Comparison of ENCODE assay signal across 8 cellular contexts in genomic region chr11:28107331-28107725, GRCh38. TPM values are rescaled to one million over a fixed set of nuclear protein-coding genes. Genes with fewer than 3 reads are reported as not detected.
A peak's percentile ranks its signal among the peaks of the same experiment; 100 is the strongest.
DNase-seq lines count a peak whose midpoint lies in the region; ATAC-seq and TF ChIP-seq lines count a peak whose summit lies in the region.

No MANE protein-coding gene starts in this region.

- no peaks in the 10 kb centered on the region for H3K27me3 ChIP-seq in Loucy (ENCODE audit: insufficient read depth, low read length, poor library complexity, severe bottlenecking)
- H3K27me3 ChIP-seq in iPS-18a (ENCODE audit: control insufficient read depth, insufficient read depth, low read length), result no peaks in the 10 kb centered on the region

- H3K27ac Mint-ChIP-seq in stimulated activated memory B cell treated with anti-CD40 and anti-IgM and Interleukin-4, amounts not matched to agents 10 μg/mL and 1 μg/mL and 100 μg/mL, for 72 hours, result peak overlapping the region; percentile 82

- H3K27ac ChIP-seq in iPS-18a (ENCODE audit: low read length), result peak overlapping the region; percentile 95

- peak overlapping the region; percentile 90 for H3K4me3 ChIP-seq in Loucy (ENCODE audit: low read length, poor library complexity, severe bottlenecking)
- peak overlapping the region; percentile 96 for H3K4me3 ChIP-seq in iPS-18a (ENCODE audit: low read length)

- H3K79me2 ChIP-seq in Loucy (ENCODE audit: insufficient read depth, low read length), result peaks cover 93% of the 10 kb centered on the region

- peaks cover 38% of the 10 kb centered on the region for H3K4me1 Mint-ChIP-seq in stimulated activated memory B cell treated with anti-CD40 and anti-IgM and Interleukin-4, amounts not matched to agents 10 μg/mL and 1 μg/mL and 100 μg/mL, for 72 hours

- TF ChIP-seq CTCF in Loucy (conservative IDR thresholded peaks at IDR 0.05; ENCODE audit: low read length), result no peak

- H3K36me3 ChIP-seq in Loucy (ENCODE audit: insufficient read depth, low read length) (no peaks in the 10 kb centered on the region), iPS-18a (ENCODE audit: control insufficient read depth, low read depth, low read length) (no peaks in the 10 kb centered on the region)

- H3K4me1 ChIP-seq in Loucy (ENCODE audit: insufficient read depth, low read length, poor library complexity, severe bottlenecking) (peaks cover 74% of the 10 kb centered on the region), iPS-18a (ENCODE audit: control insufficient read depth, low read depth, low read length) (peaks cover 15% of the 10 kb centered on the region)

- H3K9ac ChIP-seq in Loucy (ENCODE audit: low read depth, low read length, poor library complexity, severe bottlenecking) (peak overlapping the region; percentile 90), iPS-18a (ENCODE audit: low read length) (peak overlapping the region; percentile 95)

- no peaks in the 10 kb centered on the region for H3K27me3 Mint-ChIP-seq in stimulated activated memory B cell treated with anti-CD40 and anti-IgM and Interleukin-4, amounts not matched to agents 10 μg/mL and 1 μg/mL and 100 μg/mL, for 72 hours

- H3K4me2 ChIP-seq in Loucy (ENCODE audit: low read depth, low read length, poor library complexity, severe bottlenecking), result peak overlapping the region; percentile 77

- DNase-seq in AG08396 (ENCODE audit: low spot score) (peak; percentile 6), posterior vena cava (ENCODE audit: low spot score) (no peak), MV-4-11 (lab: John Stamatoyannopoulos, UW) (no peak)
- peak; percentile 35 to 38 for DNase-seq in activated T-cell treated with anti-CD3 and anti-CD28 coated beads, Interleukin-2, amount 50 U/mL, for 48 hours

- no peaks in the 10 kb centered on the region for H3K36me3 Mint-ChIP-seq in stimulated activated memory B cell treated with anti-CD40 and anti-IgM and Interleukin-4, amounts not matched to agents 10 μg/mL and 1 μg/mL and 100 μg/mL, for 72 hours

- peak overlapping the region; percentile 93 for H3K4me3 Mint-ChIP-seq in stimulated activated memory B cell treated with anti-CD40 and anti-IgM and Interleukin-4, amounts not matched to agents 10 μg/mL and 1 μg/mL and 100 μg/mL, for 72 hours

- no peaks in the 10 kb centered on the region for H3F3A ChIP-seq in Loucy (ENCODE audit: low read depth)

- intact Hi-C loops in posterior vena cava (cut with DNase I), result loop anchor here in 1 of 2 donors (10.0 kb wide), 1 partner anchor 403 kb away; the partner anchor contains the start of gene BDNF

- no peaks in the 10 kb centered on the region for H3K9me2 ChIP-seq in Loucy (replicated peaks; ENCODE audit: low read depth, low read length)

- ATAC-seq in GM18867 (IDR thresholded peaks at IDR 0.05; ENCODE audit: unreplicated experiment), result peak; percentile 2
- no peak for ATAC-seq in stimulated activated memory B cell treated with anti-CD40 and anti-IgM and Interleukin-4, amounts not matched to agents 10 μg/mL and 1 μg/mL and 100 μg/mL, for 72 hours

- H4K20me1 ChIP-seq in Loucy (ENCODE audit: insufficient read depth, low read length, poor library complexity, severe bottlenecking), result peaks cover 26% of the 10 kb centered on the region

- peak overlapping the region; percentile 82 for H2AFZ ChIP-seq in Loucy (ENCODE audit: low read length)

- no peaks in the 10 kb centered on the region for H3K9me3 Mint-ChIP-seq in stimulated activated memory B cell treated with anti-CD40 and anti-IgM and Interleukin-4, amounts not matched to agents 10 μg/mL and 1 μg/mL and 100 μg/mL, for 72 hours

- H3K9me3 ChIP-seq in Loucy (ENCODE audit: insufficient read depth, low read depth, low read length), result no peaks in the 10 kb centered on the region
- no peaks in the 10 kb centered on the region for H3K9me3 ChIP-seq in iPS-18a (ENCODE audit: control insufficient read depth, low read depth, low read length)

RNA-seq across cellular contexts. Expression of gene KIF18A, which starts 0.6 kb away (rescaled TPM):
- total RNA-seq in posterior vena cava, result 1 to 10 TPM; 1.7 to 4.2 TPM

RNA-seq across cellular contexts. Expression of gene METTL15, which starts 0.9 kb away (rescaled TPM):
- total RNA-seq in posterior vena cava, result 10 to 100 TPM; 17.1 to 17.6 TPM

Comparison
In these comparisons a context has a peak if more than half of its experiments do, and no peak if none do; other contexts are left out.
1. DNase-seq: peak in AG08396 (single experiment) and activated T-cell treated with anti-CD3 and anti-CD28 coated beads, Interleukin-2, amount 50 U/mL, for 48 hours (2 of 2); none in posterior vena cava (single experiment) and MV-4-11 (single experiment).